Comparison of ENCODE assay signal across 23 cellular contexts in the genomic region with DNA sequence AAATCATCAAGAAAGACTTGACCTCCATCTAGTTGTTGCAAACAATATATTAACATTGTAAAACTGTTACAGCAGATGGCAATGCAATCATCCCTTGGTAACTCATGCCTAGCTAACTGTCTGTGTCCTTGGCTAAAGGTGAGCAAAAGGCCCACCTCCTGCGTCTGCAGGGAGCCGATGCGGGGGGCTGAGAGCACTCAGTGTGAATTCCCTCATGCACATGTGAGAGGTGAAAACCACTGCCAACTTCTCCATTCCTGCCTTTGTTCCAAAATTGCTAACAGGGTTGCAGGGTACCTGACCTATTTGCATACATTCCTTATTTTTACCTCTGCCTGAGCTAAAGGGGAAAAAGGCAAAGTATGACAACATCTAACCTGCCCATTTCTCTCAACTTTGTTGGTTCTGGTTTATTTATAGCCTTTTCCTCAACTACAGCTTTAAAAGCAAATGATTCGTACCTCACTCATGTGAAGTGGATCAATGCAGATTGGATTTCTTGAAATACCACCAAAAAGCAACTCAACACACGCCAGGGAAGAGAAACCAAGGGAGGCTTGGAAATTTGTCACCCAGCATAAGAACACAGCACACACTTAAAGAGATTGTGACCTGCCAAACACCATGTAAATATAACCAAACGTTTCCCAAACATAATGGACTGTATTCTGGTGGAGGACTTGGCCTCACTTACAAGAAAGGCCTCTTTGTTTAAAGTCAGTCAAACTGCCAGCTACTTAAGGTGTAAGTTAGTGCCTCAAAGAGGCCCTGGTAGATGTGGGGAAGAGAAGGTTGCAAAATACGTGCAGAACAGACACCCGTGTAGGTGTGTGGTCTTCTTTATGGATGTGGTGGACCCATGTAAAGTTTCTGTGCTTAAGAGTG.
DNase-seq lines count a peak whose midpoint lies in the region; ATAC-seq, FAIRE-seq and TF ChIP-seq lines count a peak whose summit lies in the region.
"Had no signal": no experiment of that assay in that cellular context is flagged by ENCODE, and none has a peak within 500 bp of the region (broad histone marks: within the 10 kb centered on the region; RNA-seq: fewer than 3 reads in every experiment).

No MANE protein-coding gene starts in this region.

- H4K20me1 ChIP-seq in PC-3 (ENCODE audit: low read length), result no peaks in the 10 kb centered on the region

- peaks cover 35% of the 10 kb centered on the region for H3K4me1 ChIP-seq in PC-3 (ENCODE audit: insufficient read depth, low read length)
- no peaks in the 10 kb centered on the region for H3K4me1 ChIP-seq in pancreas
- no peaks in the 10 kb centered on the region for H3K4me1 ChIP-seq in ascending aorta
- H3K4me1 ChIP-seq: breast epithelium, HAP-1, testis had no signal

- no peaks in the 10 kb centered on the region for H3F3A ChIP-seq in PC-3 (ENCODE audit: low read length, unreplicated experiment)

- peak overlapping the region; percentile 75 for H3K27ac ChIP-seq in PC-3 (ENCODE audit: low read length)
- peak overlapping the region in 3 of 4 donors; percentile 10 to 30 (median 20) for H3K27ac ChIP-seq in pancreas
- H3K27ac ChIP-seq in ascending aorta, result no peak overlapping the region
- H3K27ac ChIP-seq: breast epithelium, ovary, sigmoid colon, testis had no signal

- H3K4me2 ChIP-seq in PC-3 (ENCODE audit: low read length), result no peak overlapping the region; the same call in 1 of the 2 replicates

- H2AFZ ChIP-seq in PC-3 (ENCODE audit: low read length), result no peak overlapping the region

- no TSS peak for BruUV-seq in PC-3 (replicated peaks; lab: Mats Ljungman, UMichigan)

- no peak for TF ChIP-seq CTCF in PC-3 (conservative IDR thresholded peaks at IDR 0.05; ENCODE audit: low read depth, low read length)
- TF ChIP-seq CTCF in pancreas (IDR thresholded peaks at IDR 0.05), result no peak
- TF ChIP-seq CTCF in ascending aorta (IDR thresholded peaks at IDR 0.05), result no peak

- no peaks in the 10 kb centered on the region; the same call in 1 of the 2 replicates for H3K36me3 ChIP-seq in PC-3 (ENCODE audit: low read depth, low read length)
- no peaks in the 10 kb centered on the region for H3K36me3 ChIP-seq in pancreas
- H3K36me3 ChIP-seq in ascending aorta, result peaks cover 0 to 5% of the 10 kb centered on the region in 2 donors
- H3K36me3 ChIP-seq: breast epithelium, HAP-1, ovary, sigmoid colon had no signal

- H3K79me2 ChIP-seq in PC-3 (ENCODE audit: low read length), result no peaks in the 10 kb centered on the region

- FAIRE-seq in pancreas (lab: Jason Lieb, UNC), result no peak
- FAIRE-seq: islet of Langerhans, TTC549 had no signal

- ATAC-seq in PC-3 (no peak), pancreas (no peak)

- no peaks in the 10 kb centered on the region for H3K27me3 ChIP-seq in PC-3 (ENCODE audit: low read length)
- no peaks in the 10 kb centered on the region for H3K27me3 ChIP-seq in pancreas
- H3K27me3 ChIP-seq in ascending aorta, result no peaks in the 10 kb centered on the region
- H3K27me3 ChIP-seq: breast epithelium, ovary, sigmoid colon, testis had no signal

- CTCF ChIA-PET in PC-3 (lab: Charles Lee), result no interaction called here

- POLR2A ChIA-PET in PC-3 (lab: Charles Lee; ENCODE audit: unreplicated experiment), result interaction anchor here (0.6 kb wide), 1 partner anchor 33 kb away, joined by 3 read pairs; no protein-coding TSS in a partner anchor

- 66 to 74% methylated on average over 8 of the region's 8 CpGs for WGBS in pancreas, 2 donors

- H3K9me3 ChIP-seq in PC-3 (ENCODE audit: low read length) (no peaks in the 10 kb centered on the region), pancreas (no peaks in the 10 kb centered on the region), ascending aorta (no peaks in the 10 kb centered on the region)
- H3K9me3 ChIP-seq: breast epithelium, HAP-1, ovary, sigmoid colon, testis had no signal

- intact Hi-C loops in PC-3 (cut with micrococcal nuclease) (no loop called here), pancreas (cut with DNase I) (no loop called here), ascending aorta (cut with DNase I) (no loop called here)

- H3K9ac ChIP-seq in PC-3 (ENCODE audit: low read length), result peak overlapping the region; percentile 41

- no peaks in the 10 kb centered on the region for H3K9me2 ChIP-seq in PC-3 (replicated peaks; ENCODE audit: low read length)

- H3K4me3 ChIP-seq in PC-3 (ENCODE audit: low read length) (no peak overlapping the region), pancreas (no peak overlapping the region), ascending aorta (no peak overlapping the region)
- H3K4me3 ChIP-seq: breast epithelium, HAP-1, lung, ovary, sigmoid colon, testis had no signal

- DNase-seq in ELR (ENCODE audit: low read depth) (peak; percentile 42), PC-3 (no peak), foreskin melanocyte (peak; percentile 28), pancreas (no peak), dedifferentiated amniotic fluid mesenchymal stem cell (ENCODE audit: extremely low spot score) (no peak), retina (no peak), ascending aorta (ENCODE audit: low spot score in 2 of 2) (no peak), SW480 (ENCODE audit: low spot score) (no peak)
- DNase-seq: activated CD4-positive, alpha-beta T cell treated with anti-CD3 and anti-CD28 coated beads for 48 hours; activated naive CD8-positive, alpha-beta T cell treated with anti-CD3 and anti-CD28 coated beads for 36 hours; CD4-positive, alpha-beta T cell; cortex of kidney; naive B cell; NCI-H1417; NCI-H526 treated with DMSO at 0.1 percent for 48 hours; ovary; sigmoid colon; testis had no signal

Comparison
In these comparisons a context has a peak if more than half of its experiments do, and no peak if none do; other contexts are left out.
1. DNase-seq: peak in ELR (single experiment) and foreskin melanocyte (single experiment); none in PC-3 (single experiment), pancreas (0 of 6), dedifferentiated amniotic fluid mesenchymal stem cell (single experiment), retina (single experiment), ascending aorta (0 of 2) and SW480 (single experiment).
2. H3K27ac ChIP-seq: peak in PC-3 (single experiment) and pancreas (3 of 4); none in ascending aorta (0 of 2).